8 cellular contexts compared by ENCODE assay signal in genomic region chr6:73571218-73572181, GRCh38. TPM values are rescaled to one million over a fixed set of nuclear protein-coding genes. Genes with fewer than 3 reads are reported as not detected.
DNase-seq lines count a peak whose midpoint lies in the region; ATAC-seq and TF ChIP-seq lines count a peak whose summit lies in the region.
"Not testable (repeated sequence)": the region's sequence is repeated elsewhere in the genome, so short reads cannot be mapped to it uniquely, and the experiment has no call there.

No MANE protein-coding gene starts in this region.

- not testable (repeated sequence) for H4K91ac ChIP-seq in H9 (ENCODE audit: insufficient read length, low read depth, low read length); neuronal stem cell (ENCODE audit: low read depth, low read length, poor library complexity)

- peak; percentile 34 to 42 for ATAC-seq in lower lobe of right lung
- ATAC-seq in thoracic aorta (ENCODE audit: insufficient number of reproducible peaks, low FRiP score, low read depth), result peak; percentile 36

- not testable (repeated sequence) for H3K14ac ChIP-seq in H9 (ENCODE audit: insufficient read depth, low read length); neuronal stem cell (ENCODE audit: low read length)

- H3K9ac ChIP-seq in H9 (ENCODE audit: extremely low read depth, insufficient read length, low read length); neuronal stem cell (ENCODE audit: low read depth, low read length, poor library complexity): not testable (repeated sequence)

- not testable (repeated sequence) for H3K4me1 ChIP-seq in H9 (ENCODE audit: insufficient read depth, low read length); adrenal gland (replicated peaks in 1 of 2); lower lobe of right lung; neuronal stem cell (ENCODE audit: control insufficient read depth in 2 of 2, insufficient read depth in 1 of 2, low read depth in 1 of 2, low read length in 2 of 2)
- H3K4me1 ChIP-seq in thoracic aorta (ENCODE audit: control insufficient read depth in 1 of 2, low read depth in 2 of 2), result peaks cover 0 to 12% of the 10 kb centered on the region in 2 donors

- POLR2A ChIA-PET in AG04450 (lab: Yijun Ruan, JAX), result interaction anchor here (0.6 kb wide), 1 partner anchor 10 kb away, joined by 5 read pairs; no protein-coding TSS in a partner anchor
- POLR2A ChIA-PET in activated CD4-positive, alpha-beta T cell treated with anti-CD3 and anti-CD28 coated beads, Interleukin-2, amount 10 ng/mL, durations not matched to agents 7 days and 5 days (lab: Charles Lee), result interaction anchor here (0.6 kb wide), 1 partner anchor 243 kb away, joined by 3 read pairs; no protein-coding TSS in a partner anchor

- H3K27me3 Mint-ChIP-seq in H9 (ENCODE audit: low read depth); activated CD4-positive, alpha-beta T cell treated with anti-CD3 and anti-CD28 coated beads, Interleukin-2, amount 10 ng/mL, durations not matched to agents 7 days and 5 days: not testable (repeated sequence)

- H3K9me3 ChIP-seq in AG04450 (ENCODE audit: control insufficient read depth, insufficient read depth, low read length); H9 (ENCODE audit: control insufficient read depth, low read depth, low read length); adrenal gland (replicated peaks in 1 of 3); lower lobe of right lung; neuronal stem cell (replicated peaks in 1 of 2; ENCODE audit: control insufficient read depth in 2 of 2, insufficient read depth in 1 of 2, low read depth in 1 of 2, low read length in 2 of 2); thoracic aorta: not testable (repeated sequence)

- H4K5ac ChIP-seq in H9 (ENCODE audit: insufficient read length, low read depth, low read length), result not testable (repeated sequence)

- H3K4me1 Mint-ChIP-seq in H9, result peaks cover 16 to 18% of the 10 kb centered on the region in 2 experiments
- not testable (repeated sequence) for H3K4me1 Mint-ChIP-seq in activated CD4-positive, alpha-beta T cell treated with anti-CD3 and anti-CD28 coated beads, Interleukin-2, amount 10 ng/mL, durations not matched to agents 7 days and 5 days

- H3K56ac ChIP-seq in H9 (ENCODE audit: insufficient read length, low read depth, low read length), result not testable (repeated sequence)

- not testable (repeated sequence) for DNase-seq in AG04450 (ENCODE audit: low read depth, low spot score); H9; activated CD4-positive, alpha-beta T cell treated with anti-CD3 and anti-CD28 coated beads, Interleukin-2, amount 10 ng/mL, durations not matched to agents 7 days and 5 days; lower lobe of right lung; neuronal stem cell (ENCODE audit: low spot score); thoracic aorta (ENCODE audit: low spot score)
- peak in 4 of 7 donors; percentile 16 to 57 (median 32) for DNase-seq in adrenal gland
- DNase-seq in cardiac septum (ENCODE audit: low spot score), result peak; percentile 84

- not testable (repeated sequence) for H3K27me3 ChIP-seq in AG04450 (ENCODE audit: control insufficient read depth, insufficient read depth, low read length); H9 (ENCODE audit: insufficient read depth, low read length); adrenal gland; lower lobe of right lung (ENCODE audit: low read depth); neuronal stem cell (ENCODE audit: control insufficient read depth in 3 of 3, insufficient read depth in 3 of 3, low read depth in 1 of 3, low read length in 3 of 3); thoracic aorta (replicated peaks; ENCODE audit: insufficient read depth)

- H3K23ac ChIP-seq in H9 (ENCODE audit: insufficient read length, low read depth, low read length); neuronal stem cell (ENCODE audit: low read depth, low read length, poor library complexity): not testable (repeated sequence)

- not testable (repeated sequence) for H3K4me3 Mint-ChIP-seq in H9; activated CD4-positive, alpha-beta T cell treated with anti-CD3 and anti-CD28 coated beads, Interleukin-2, amount 10 ng/mL, durations not matched to agents 7 days and 5 days

- intact Hi-C loops in adrenal gland (cut with DNase I), result loop anchor here in 1 of 2 donors (5.0 kb wide), 1 partner anchor 44 kb away; no protein-coding TSS in a partner anchor
- intact Hi-C loops in cardiac septum (cut with DNase I); lower lobe of right lung (cut with DNase I): not testable (repeated sequence)

- H2BK12ac ChIP-seq in H9 (ENCODE audit: insufficient read length, low read depth, low read length); neuronal stem cell (ENCODE audit: low read length): not testable (repeated sequence)

- WGBS in H9 (ENCODE audit: extremely low coverage, insufficient read length, low lambda C conversion rate), result no CpG with 5 or more reads among the region's 19 CpGs
- WGBS in adrenal gland, 4 donors, result 87 to 90% (median 88%) methylated on average over 17 to 19 of the region's 19 CpGs
- WGBS in neuronal stem cell (ENCODE audit: extremely low coverage in 2 of 2, insufficient read length in 2 of 2, insufficient replicate concordance in 1 of 2), 2 donors, result no CpG with 5 or more reads among the region's 19 CpGs

- peak overlapping the region; percentile 31 for H3K27ac ChIP-seq in AG04450 (ENCODE audit: low read depth, low read length)
- H3K27ac ChIP-seq in H9 (ENCODE audit: insufficient read length, low read depth, low read length); adrenal gland; lower lobe of right lung; neuronal stem cell (replicated peaks; ENCODE audit: low read length); thoracic aorta: not testable (repeated sequence)

- H3K4me2 ChIP-seq in H9 (ENCODE audit: insufficient read depth, insufficient read length, low read length); neuronal stem cell (ENCODE audit: insufficient read depth, low read length, poor library complexity, severe bottlenecking): not testable (repeated sequence)

- H4K20me1 ChIP-seq in H9 (ENCODE audit: control insufficient read depth, insufficient read depth, insufficient read length), result not testable (repeated sequence)

- not testable (repeated sequence) for H3K36me3 ChIP-seq in adrenal gland (replicated peaks in 1 of 2); lower lobe of right lung; neuronal stem cell (replicated peaks in 1 of 2; ENCODE audit: control insufficient read depth in 2 of 2, insufficient read depth in 2 of 2, low read length in 2 of 2); thoracic aorta

- not testable (repeated sequence) for H2BK20ac ChIP-seq in H9 (ENCODE audit: low read depth, low read length, poor library complexity, severe bottlenecking)

- not testable (repeated sequence) for H2AK5ac ChIP-seq in H9 (ENCODE audit: insufficient read length, low read length); neuronal stem cell (ENCODE audit: low read depth, low read length)

- H2BK120ac ChIP-seq in H9 (ENCODE audit: low read depth, low read length, poor library complexity, severe bottlenecking); neuronal stem cell (ENCODE audit: low read depth, low read length): not testable (repeated sequence)

- H3K23me2 ChIP-seq in H9 (ENCODE audit: insufficient read length, low read depth, low read length, poor library complexity, severe bottlenecking), result not testable (repeated sequence)

- H3K79me1 ChIP-seq in H9 (ENCODE audit: insufficient read depth, low read depth, low read length, poor library complexity, severe bottlenecking); neuronal stem cell (ENCODE audit: low read depth, low read length): not testable (repeated sequence)

- peaks cover 8 to 14% (median 9%) of the 10 kb centered on the region in 3 experiments; a peak in 5 of 7 replicates for H3K36me3 Mint-ChIP-seq in H9 (ENCODE audit: insufficient read depth in 1 of 3, low read depth in 3 of 3)
- not testable (repeated sequence) for H3K36me3 Mint-ChIP-seq in activated CD4-positive, alpha-beta T cell treated with anti-CD3 and anti-CD28 coated beads, Interleukin-2, amount 10 ng/mL, durations not matched to agents 7 days and 5 days (ENCODE audit: low read depth)

- not testable (repeated sequence) for TF ChIP-seq CTCF in AG04450 (IDR thresholded peaks at IDR 0.05; ENCODE audit: low read depth, low read length); H9 (conservative IDR thresholded peaks at IDR 0.05); adrenal gland (IDR thresholded peaks at IDR 0.05); lower lobe of right lung (IDR thresholded peaks at IDR 0.05); thoracic aorta (IDR thresholded peaks at IDR 0.05)

- not testable (repeated sequence) for H3K18ac ChIP-seq in H9 (ENCODE audit: insufficient read length, low read depth, low read length); neuronal stem cell (ENCODE audit: low read length)

- H3K79me2 ChIP-seq in H9 (ENCODE audit: insufficient read depth, low read length), result not testable (repeated sequence)

- peak overlapping the region in 2 of 3 experiments; percentile 14 to 56; a peak in 2 of 7 replicates for H3K27ac Mint-ChIP-seq in H9
- peak overlapping the region; percentile 37 for H3K27ac Mint-ChIP-seq in activated CD4-positive, alpha-beta T cell treated with anti-CD3 and anti-CD28 coated beads, Interleukin-2, amount 10 ng/mL, durations not matched to agents 7 days and 5 days

- H2BK5ac ChIP-seq in H9 (ENCODE audit: insufficient read length, low read length); neuronal stem cell (ENCODE audit: low read length): not testable (repeated sequence)

- not testable (repeated sequence) for H2BK15ac ChIP-seq in H9 (ENCODE audit: low read depth, low read length); neuronal stem cell (ENCODE audit: low read length)

- H2AFZ ChIP-seq in H9 (ENCODE audit: low read length), result not testable (repeated sequence)
- H2AFZ ChIP-seq in neuronal stem cell (ENCODE audit: low read length), result peak overlapping the region; percentile 28

- H3K9me3 Mint-ChIP-seq in H9, result not testable (repeated sequence)
- peaks cover 16% of the 10 kb centered on the region for H3K9me3 Mint-ChIP-seq in activated CD4-positive, alpha-beta T cell treated with anti-CD3 and anti-CD28 coated beads, Interleukin-2, amount 10 ng/mL, durations not matched to agents 7 days and 5 days

- not testable (repeated sequence) for H4K8ac ChIP-seq in H9 (replicated peaks; ENCODE audit: insufficient read length, low read depth, low read length); neuronal stem cell (ENCODE audit: low read depth, low read length)

- H3T11ph ChIP-seq in H9 (ENCODE audit: low read length), result not testable (repeated sequence)

- H3K4me3 ChIP-seq in AG04450 (ENCODE audit: low read depth, low read length); adrenal gland; lower lobe of right lung; neuronal stem cell (ENCODE audit: low read length in 2 of 2): not testable (repeated sequence)
- peak overlapping the region; percentile 61 for H3K4me3 ChIP-seq in thoracic aorta

- CTCF ChIA-PET in AG04450 (lab: Charles Lee), result not testable (repeated sequence)
- CTCF ChIA-PET in activated CD4-positive, alpha-beta T cell treated with anti-CD3 and anti-CD28 coated beads, Interleukin-2, amount 10 ng/mL, durations not matched to agents 7 days and 5 days (lab: Charles Lee), result interaction anchor here (1.5 kb wide), 1 partner anchor 9 kb away, joined by 6 read pairs; no protein-coding TSS in a partner anchor

- not testable (repeated sequence) for H3K4ac ChIP-seq in H9 (ENCODE audit: low read depth, low read length); neuronal stem cell (ENCODE audit: low read length)

- TF ChIP-seq POLR2A in adrenal gland (IDR thresholded peaks at IDR 0.05), result not testable (repeated sequence)

RNA-seq across cellular contexts. Expression of gene EEF1A1, which starts 50.7 kb away (rescaled TPM):
- 24,076 and 25,115 TPM in 2 replicates for polyA plus RNA-seq in AG04450 (2011; rRNA removed)
- 13,404 and 14,510 TPM in 2 replicates for polyA minus RNA-seq in AG04450 (2011; rRNA and poly(A)+ RNA removed)
- total RNA-seq in H9 (2021), result 13,057 and 13,182 TPM in 2 replicates
- total RNA-seq in activated CD4-positive, alpha-beta T cell treated with anti-CD3 and anti-CD28 coated beads, Interleukin-2, amount 10 ng/mL, durations not matched to agents 7 days and 5 days, result 1,000 to 10,000 TPM; 7,789 to 8,433 TPM
- total RNA-seq in adrenal gland, result over 10,000 TPM in 3 of 8 donors, 1,000 to 10,000 TPM in 5; 7,361 to 11,784 (median 9,101) TPM
- over 10,000 TPM in 1 of 3 donors, 1,000 to 10,000 TPM in 2; 7,921 to 10,048 (median 9,514) TPM for polyA plus RNA-seq in adrenal gland
- 2,432 TPM for total RNA-seq in cardiac septum
- total RNA-seq in lower lobe of right lung, result 9,415 TPM
- polyA plus RNA-seq in neuronal stem cell (2013, experiment 1 of 2), result 20,572 TPM
- 20,834 TPM for polyA plus RNA-seq in neuronal stem cell (2013, experiment 2 of 2)
- 1,000 to 10,000 TPM; 5,082 to 6,539 TPM for total RNA-seq in thoracic aorta
